Comparison of ENCODE assay signal across 10 cellular contexts in the genomic region with DNA sequence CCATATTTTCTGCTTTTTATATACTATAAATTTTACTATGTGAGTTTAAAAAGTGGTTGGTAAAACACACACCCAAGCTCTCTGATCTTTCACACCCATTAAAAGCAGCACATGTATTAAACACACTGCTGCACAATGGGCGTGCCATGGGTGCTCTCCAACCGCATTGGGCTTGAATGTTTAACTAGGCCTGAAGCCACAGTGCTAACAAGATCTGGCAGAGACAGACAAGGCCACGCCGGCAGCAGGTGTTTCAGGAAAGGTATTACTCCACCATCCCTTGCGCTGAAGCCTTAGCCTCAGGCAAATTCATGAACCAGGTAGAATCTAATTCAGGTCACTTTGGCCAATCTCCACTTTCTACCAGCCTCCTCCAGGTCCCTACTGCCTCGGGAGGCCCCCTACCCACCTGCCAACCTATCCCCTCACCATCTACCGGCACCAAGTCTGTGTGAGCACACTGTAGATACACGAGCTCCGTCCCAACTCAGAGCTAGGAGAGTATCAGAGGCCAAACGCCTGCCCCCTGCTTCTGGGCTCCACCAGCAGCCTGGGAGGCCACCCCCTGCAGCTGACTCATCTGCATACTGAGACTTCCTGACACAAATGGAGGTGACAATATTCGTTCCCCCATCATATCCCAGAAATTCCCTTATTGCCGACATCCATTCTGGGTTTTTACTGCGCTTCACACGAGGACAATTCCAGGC.
DNase-seq lines count a peak whose midpoint lies in the region; ATAC-seq and TF ChIP-seq lines count a peak whose summit lies in the region.
"Had no signal": no experiment of that assay in that cellular context is flagged by ENCODE, and none has a peak within 500 bp of the region (broad histone marks: within the 10 kb centered on the region; RNA-seq: fewer than 3 reads in every experiment).

No MANE protein-coding gene starts in this region.

- no peak for TF ChIP-seq CTCF in endothelial cell (IDR thresholded peaks at IDR 0.05; ENCODE audit: unreplicated experiment)

- intact Hi-C loops in sciatic nerve (cut with DNase I), result no loop called here

- ATAC-seq in HG03175 (IDR thresholded peaks at IDR 0.05; ENCODE audit: unreplicated experiment) (peak; percentile 86), esophagus mucosa (peak; percentile 96), sciatic nerve (peak; percentile 58), HG03159 (IDR thresholded peaks at IDR 0.05; ENCODE audit: unreplicated experiment) (no peak)

- H3K4me3 Mint-ChIP-seq in endothelial cell (ENCODE audit: unreplicated experiment), result no peak overlapping the region

- DNase-seq in NCI-H345 treated with DMSO at 0.1 percent for 48 hours (lab: John Stamatoyannopoulos, UW; ENCODE audit: unreplicated experiment), result peak; percentile 93
- DNase-seq in sciatic nerve (ENCODE audit: low spot score), result no peak
- DNase-seq in activated T-cell treated with anti-CD3 and anti-CD28 coated beads, Interleukin-2, amount 50 U/mL, for 48 hours, result no peak
- DNase-seq in activated effector memory CD4-positive, alpha-beta T cell treated with Interleukin-2 at 50 U/mL for 16 hours, result no peak
- DNase-seq in endothelial cell (ENCODE audit: low spot score), result no peak
- DNase-seq: activated CD4-positive, alpha-beta T cell treated with anti-CD3 and anti-CD28 coated beads, Interleukin-2, amount 50 U/mL, for 4 hours; heart left ventricle had no signal

- no peaks in the 10 kb centered on the region for H3K9me3 Mint-ChIP-seq in endothelial cell (ENCODE audit: unreplicated experiment)

- H3K27ac Mint-ChIP-seq in endothelial cell (ENCODE audit: unreplicated experiment), result no peak overlapping the region

- no peaks in the 10 kb centered on the region for H3K36me3 Mint-ChIP-seq in endothelial cell (ENCODE audit: low read depth, unreplicated experiment)

- no peaks in the 10 kb centered on the region for H3K4me1 Mint-ChIP-seq in endothelial cell (ENCODE audit: unreplicated experiment)

- H3K27me3 Mint-ChIP-seq in endothelial cell (ENCODE audit: unreplicated experiment), result no peaks in the 10 kb centered on the region
